21 cellular contexts compared by ENCODE assay signal in the genomic region with DNA sequence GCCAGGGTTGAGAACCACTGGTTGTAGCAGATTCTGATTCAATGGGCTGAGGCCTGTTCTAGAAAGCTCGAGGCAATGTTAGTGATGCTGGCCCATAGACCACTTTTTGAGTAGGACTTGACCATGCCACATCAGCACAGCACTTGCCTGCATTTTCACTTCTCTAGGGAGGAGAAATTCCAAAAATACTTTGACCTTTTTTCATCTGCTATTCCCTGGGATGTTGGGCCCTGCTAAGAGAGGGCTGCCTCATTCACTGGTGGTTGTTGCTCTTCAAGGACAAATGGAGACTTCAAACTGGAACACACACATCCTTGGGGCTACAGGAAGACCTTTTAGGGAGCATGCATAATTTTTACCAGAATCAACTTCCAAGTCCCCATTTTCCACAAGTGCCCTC. TPM values are rescaled to one million over a fixed set of nuclear protein-coding genes. Genes with fewer than 3 reads are reported as not detected.
"Had no signal": no experiment of that assay in that cellular context is flagged by ENCODE, and none has a peak within 500 bp of the region (broad histone marks: within the 10 kb centered on the region; RNA-seq: fewer than 3 reads in every experiment).

No MANE protein-coding gene starts in this region.

- H3K4me3 Mint-ChIP-seq: activated CD4-positive, alpha-beta T cell treated with anti-CD3 and anti-CD28 coated beads, Interleukin-2, amount 10 ng/mL, durations not matched to agents 24 days and 14 days; activated CD8-positive, alpha-beta T cell treated with anti-CD3 and anti-CD28 coated beads for 36 hours; activated naive CD4-positive, alpha-beta T cell treated with anti-CD3 and anti-CD28 coated beads for 36 hours; activated T-cell treated with anti-CD3 and anti-CD28 coated beads, Interleukin-2, amount 50 U/mL, for 4 hours; central memory CD8-positive, alpha-beta T cell; immature natural killer cell; naive B cell; neural crest cell; stimulated activated naive CD8-positive, alpha-beta T cell treated with anti-CD3 and anti-CD28 coated beads, Interleukin-15, amount 100 ng/mL, for 72 hours had no signal

- H3K9me3 Mint-ChIP-seq: activated CD4-positive, alpha-beta T cell treated with anti-CD3 and anti-CD28 coated beads, Interleukin-2, amount 10 ng/mL, durations not matched to agents 24 days and 14 days; activated CD8-positive, alpha-beta T cell treated with anti-CD3 and anti-CD28 coated beads for 36 hours; activated naive CD4-positive, alpha-beta T cell treated with anti-CD3 and anti-CD28 coated beads for 36 hours; activated T-cell treated with anti-CD3 and anti-CD28 coated beads, Interleukin-2, amount 50 U/mL, for 4 hours; central memory CD8-positive, alpha-beta T cell; immature natural killer cell; stimulated activated naive CD8-positive, alpha-beta T cell treated with anti-CD3 and anti-CD28 coated beads, Interleukin-15, amount 100 ng/mL, for 72 hours had no signal

- H3K27me3 ChIP-seq: heart right ventricle, right atrium auricular region, upper lobe of right lung had no signal

- H3K27ac ChIP-seq: prostate gland, right atrium auricular region, upper lobe of right lung had no signal

- H3K4me1 Mint-ChIP-seq: activated CD4-positive, alpha-beta T cell treated with anti-CD3 and anti-CD28 coated beads, Interleukin-2, amount 10 ng/mL, durations not matched to agents 24 days and 14 days; immature natural killer cell; stimulated activated naive CD8-positive, alpha-beta T cell treated with anti-CD3 and anti-CD28 coated beads, Interleukin-15, amount 100 ng/mL, for 72 hours had no signal

- H3K36me3 Mint-ChIP-seq: immature natural killer cell had no signal

- H3K4me3 ChIP-seq: coronary artery, heart right ventricle, prostate gland, right atrium auricular region, skin epidermis, upper lobe of right lung had no signal

- H3K4me1 ChIP-seq: prostate gland had no signal

- H3K9me3 ChIP-seq: heart right ventricle, prostate gland, right atrium auricular region, upper lobe of right lung had no signal

- DNase-seq: activated CD4-positive, alpha-beta T cell treated with anti-CD3 and anti-CD28 coated beads, Interleukin-2, amount 10 ng/mL, durations not matched to agents 24 days and 14 days; activated CD4-positive, CD25-positive, alpha-beta regulatory T cell; activated CD8-positive, alpha-beta T cell treated with anti-CD3 and anti-CD28 coated beads for 36 hours; activated naive CD4-positive, alpha-beta T cell treated with anti-CD3 and anti-CD28 coated beads for 36 hours; activated T-cell treated with anti-CD3 and anti-CD28 coated beads, Interleukin-2, amount 50 U/mL, for 4 hours; anterior cingulate cortex; heart right ventricle; immature natural killer cell; left ventricle myocardium superior; naive B cell; stimulated activated CD4-positive, alpha-beta T cell treated with anti-CD3 and anti-CD28 coated beads, Interleukin-15, amount 100 ng/mL, for 24 hours; stimulated activated CD4-positive, alpha-beta T cell treated with anti-CD3 and anti-CD28 coated beads, Interleukin-2, amount 100 ng/mL, for 48 hours; stimulated activated naive CD8-positive, alpha-beta T cell treated with anti-CD3 and anti-CD28 coated beads, Interleukin-15, amount 100 ng/mL, for 72 hours; T1000; upper lobe of right lung had no signal

- H3K36me3 ChIP-seq: heart right ventricle, prostate gland, right atrium auricular region, upper lobe of right lung had no signal

- H3K27ac Mint-ChIP-seq: activated CD4-positive, alpha-beta T cell treated with anti-CD3 and anti-CD28 coated beads, Interleukin-2, amount 10 ng/mL, durations not matched to agents 24 days and 14 days; activated CD8-positive, alpha-beta T cell treated with anti-CD3 and anti-CD28 coated beads for 36 hours; activated naive CD4-positive, alpha-beta T cell treated with anti-CD3 and anti-CD28 coated beads for 36 hours; immature natural killer cell; naive B cell; stimulated activated naive CD8-positive, alpha-beta T cell treated with anti-CD3 and anti-CD28 coated beads, Interleukin-15, amount 100 ng/mL, for 72 hours had no signal

RNA-seq across cellular contexts. Expression of a gene that starts 12.8 kb away (rescaled TPM):
- total RNA-seq: activated CD4-positive, alpha-beta T cell treated with anti-CD3 and anti-CD28 coated beads, Interleukin-2, amount 10 ng/mL, durations not matched to agents 24 days and 14 days; activated CD8-positive, alpha-beta T cell treated with anti-CD3 and anti-CD28 coated beads for 36 hours; activated naive CD4-positive, alpha-beta T cell treated with anti-CD3 and anti-CD28 coated beads for 36 hours had no signal
